ENCODE assay signal across 8 cellular contexts in genomic region chrX:106874075-106874474, GRCh38. TPM values are rescaled to one million over a fixed set of nuclear protein-coding genes. Genes with fewer than 3 reads are reported as not detected.
DNase-seq lines count a peak whose midpoint lies in the region; FAIRE-seq and TF ChIP-seq lines count a peak whose summit lies in the region.

No MANE protein-coding gene starts in this region.

- no peaks in the 10 kb centered on the region for H3K4me1 Mint-ChIP-seq in activated naive CD8-positive, alpha-beta T cell treated with anti-CD3 and anti-CD28 coated beads for 36 hours

- no peaks in the 10 kb centered on the region for H3K36me3 Mint-ChIP-seq in activated naive CD8-positive, alpha-beta T cell treated with anti-CD3 and anti-CD28 coated beads for 36 hours

- H3K4me3 ChIP-seq in stomach = no peak overlapping the region

- H3K9me3 ChIP-seq in stomach = no peaks in the 10 kb centered on the region

- peak; percentile 24 for DNase-seq in NOMO-1 treated with DMSO at 0.1 percent for 48 hours (lab: John Stamatoyannopoulos, UW; ENCODE audit: unreplicated experiment)
- DNase-seq in NOMO-1 treated with dmso at 0.1 percent for 144 hours (lab: John Stamatoyannopoulos, UW; ENCODE audit: unreplicated experiment) = no peak
- DNase-seq in NCI-H460 (ENCODE audit: extremely low read depth, low read depth) = peak; percentile 19
- no peak for DNase-seq in stomach
- DNase-seq in medulla oblongata (ENCODE audit: extremely low spot score) = no peak
- DNase-seq in activated naive CD8-positive, alpha-beta T cell treated with anti-CD3 and anti-CD28 coated beads for 36 hours = no peak
- no peak for DNase-seq in KG1 (lab: John Stamatoyannopoulos, UW)

- peak; percentile 65 for FAIRE-seq in endometrium (lab: Jason Lieb, UNC)

- intact Hi-C loops in stomach (cut with DNase I; ENCODE audit: low total_unique reads) = no loop called here

- H3K27me3 Mint-ChIP-seq in activated naive CD8-positive, alpha-beta T cell treated with anti-CD3 and anti-CD28 coated beads for 36 hours = peaks cover 7% of the 10 kb centered on the region

- TF ChIP-seq EP300 in stomach (IDR thresholded peaks at IDR 0.05) = no peak

- H3K9me3 Mint-ChIP-seq in activated naive CD8-positive, alpha-beta T cell treated with anti-CD3 and anti-CD28 coated beads for 36 hours = no peaks in the 10 kb centered on the region

- H3K4me1 ChIP-seq in stomach = no peaks in the 10 kb centered on the region

- no peak overlapping the region for H3K27ac Mint-ChIP-seq in activated naive CD8-positive, alpha-beta T cell treated with anti-CD3 and anti-CD28 coated beads for 36 hours

- H3K27ac ChIP-seq in stomach = no peak overlapping the region

- H3K36me3 ChIP-seq in stomach = peaks cover 0 to 13% (median 3%) of the 10 kb centered on the region in 4 donors

- peak in 4 of 7 experiments; percentile 35 to 59 (median 48) for TF ChIP-seq CTCF in stomach (IDR thresholded peaks at IDR 0.05)

- H3K27me3 ChIP-seq in stomach = peaks cover 0 to 8% (median 0%) of the 10 kb centered on the region in 3 donors

- TF ChIP-seq POLR2A in stomach (IDR thresholded peaks at IDR 0.05) = no peak

- H3K4me3 Mint-ChIP-seq in activated naive CD8-positive, alpha-beta T cell treated with anti-CD3 and anti-CD28 coated beads for 36 hours = no peak overlapping the region

- WGBS in stomach, 5 donors = 41 to 63% (median 43%) methylated on average over 2 of the region's 2 CpGs

RNA-seq across cellular contexts. Expression of gene RIPPLY1, which starts 29.1 kb away (rescaled TPM):
- not detected in 2 replicates for total RNA-seq in NCI-H460 (2014; rRNA removed; shearing (Covaris generic))
- not detected in 2 replicates for polyA plus RNA-seq in NCI-H460 (2014; cell fraction: nucleus; rRNA removed)
- total RNA-seq in stomach = not detected
- polyA plus RNA-seq in stomach = not detected
- not detected for total RNA-seq in activated naive CD8-positive, alpha-beta T cell treated with anti-CD3 and anti-CD28 coated beads for 36 hours

RNA-seq across cellular contexts. Expression of gene CLDN2, which starts 46.1 kb away (rescaled TPM):
- not detected in 2 replicates for total RNA-seq in NCI-H460 (2014; rRNA removed; shearing (Covaris generic))
- not detected in 2 replicates for polyA plus RNA-seq in NCI-H460 (2014; cell fraction: nucleus; rRNA removed)
- 1 to 10 TPM in 1 of 5 donors, not detected in 4; 2.4 TPM for total RNA-seq in stomach
- polyA plus RNA-seq in stomach = 1 to 10 TPM in 2 of 3 donors, under 1 TPM in 1; 0.31 to 3.5 (median 2.5) TPM
- not detected for total RNA-seq in activated naive CD8-positive, alpha-beta T cell treated with anti-CD3 and anti-CD28 coated beads for 36 hours

Comparison
In these comparisons a context has a peak if more than half of its experiments do, and no peak if none do; other contexts are left out.
1. DNase-seq: peak in NOMO-1 treated with DMSO at 0.1 percent for 48 hours (single experiment) and NCI-H460 (single experiment); none in NOMO-1 treated with dmso at 0.1 percent for 144 hours (single experiment), stomach (single experiment), medulla oblongata (single experiment), activated naive CD8-positive, alpha-beta T cell treated with anti-CD3 and anti-CD28 coated beads for 36 hours (single experiment) and KG1 (single experiment).